ENCODE assay signal across 1 cellular context in the genomic region with DNA sequence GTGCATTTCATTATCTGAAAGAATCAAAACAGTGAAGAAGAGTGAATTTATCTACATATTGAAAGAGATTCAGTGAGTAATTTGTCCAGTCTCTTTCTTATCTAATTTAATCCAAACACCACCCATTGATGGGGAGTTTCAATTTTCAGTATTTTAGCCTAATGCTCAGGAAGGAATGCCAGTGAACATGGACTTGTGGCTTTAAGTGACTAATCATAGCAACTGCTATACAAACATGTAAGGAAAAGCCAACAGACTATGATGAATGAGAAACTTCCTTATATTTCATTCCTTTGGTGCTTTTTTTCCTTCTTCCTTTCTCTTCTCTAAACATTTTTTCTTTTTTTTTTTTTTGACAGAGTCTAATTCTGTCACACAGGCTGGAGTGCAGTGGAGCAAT.
TF ChIP-seq lines count a peak whose summit lies in the region.

No MANE protein-coding gene starts in this region.

TF ChIP-seq in HEK293, 187 proteins besides CTCF, POLR2A, EP300 and RAD21:
- no peak for TF ChIP-seq ZNF776 (tag by site-specific recombination; IDR thresholded peaks at IDR 0.05; ENCODE audit: borderline replicate concordance)
- peak; percentile 69 for TF ChIP-seq SETDB1 (IDR thresholded peaks at IDR 0.05; ENCODE audit: insufficient read length, low read length)
